8 cellular contexts compared by ENCODE assay signal in genomic region chr6:34236423-34237315, GRCh38. TPM values are rescaled to one million over a fixed set of nuclear protein-coding genes. Genes with fewer than 3 reads are reported as not detected.
A peak's percentile ranks its signal among the peaks of the same experiment; 100 is the strongest.
DNase-seq lines count a peak whose midpoint lies in the region; ATAC-seq and TF ChIP-seq lines count a peak whose summit lies in the region.

Gene HMGA1, plus strand, starts transcription at chr6:34236873. Its CDS starts 3,908 bp downstream, at chr6:34240781.

- peak within 1 kb of the TSS; percentile 87 for H3K4ac ChIP-seq in trophoblast cell (ENCODE audit: low read depth, low read length)

- H3K4me2 ChIP-seq in trophoblast cell (ENCODE audit: low read length): peak within 1 kb of the TSS; percentile 88

- intact Hi-C loops in Right ventricle myocardium superior (cut with DNase I): no loop called here

- H4K8ac ChIP-seq in trophoblast cell (ENCODE audit: low read depth, low read length): peak within 1 kb of the TSS; percentile 85

- H3K4me1 Mint-ChIP-seq in activated naive CD8-positive, alpha-beta T cell treated with anti-CD3 and anti-CD28 coated beads, Interleukin-2, amount 10 ng/mL, durations not matched to agents 7 days and 5 days: peaks cover 31% of the 10 kb centered on the region

- peak within 1 kb of the TSS; percentile 88 for H3K14ac ChIP-seq in trophoblast cell (ENCODE audit: low read length)

- TF ChIP-seq POLR2A in tibial nerve (IDR thresholded peaks at IDR 0.05): peak; percentile 85 to 89

- H2AK5ac ChIP-seq in trophoblast cell (ENCODE audit: low read length): peak within 1 kb of the TSS; percentile 52

- H2BK5ac ChIP-seq in trophoblast cell (ENCODE audit: low read depth, low read length, poor library complexity): peak within 1 kb of the TSS; percentile 80

- TF ChIP-seq CTCF in GM10248 (IDR thresholded peaks at IDR 0.05; ENCODE audit: control extremely low read depth, extremely low read depth, low read depth, missing control alignments) (no peak), tibial nerve (IDR thresholded peaks at IDR 0.05) (peak in 1 of 5 experiments; percentile 15)

- H3K18ac ChIP-seq in trophoblast cell (ENCODE audit: low read length): peak within 1 kb of the TSS; percentile 89

- H3K9ac ChIP-seq in trophoblast cell (ENCODE audit: low read length): peak within 1 kb of the TSS; percentile 73

- H3K79me1 ChIP-seq in trophoblast cell (ENCODE audit: low read length): peaks cover 33% of the 10 kb centered on the region

- peak within 1 kb of the TSS; percentile 68 for H4K12ac ChIP-seq in trophoblast cell (ENCODE audit: low read depth, low read length)

- H3K23ac ChIP-seq in trophoblast cell (ENCODE audit: low read length): no peak within 1 kb of the TSS

- H2BK12ac ChIP-seq in trophoblast cell (ENCODE audit: low read length): peak within 1 kb of the TSS; percentile 1

- CTCF ChIA-PET in GM10248 (lab: Yijun Ruan, JAX): interaction anchor here (1.1 to 1.7 kb wide), 5 partner anchors 11 to 132 kb away, joined by 3 to 7 read pairs (median 4); no protein-coding TSS in a partner anchor

- H2BK120ac ChIP-seq in trophoblast cell (ENCODE audit: insufficient read depth, low read length, poor library complexity): peak within 1 kb of the TSS; percentile 81

- H3K27ac ChIP-seq in trophoblast cell (ENCODE audit: low read depth, low read length) (peak within 1 kb of the TSS; percentile 97), tibial nerve (peak within 1 kb of the TSS; percentile 80 to 93 (median 86))

- H2AFZ ChIP-seq in trophoblast cell (ENCODE audit: insufficient read depth, low read length, poor library complexity): peak within 1 kb of the TSS; percentile 32

- DNase-seq in GM10248 (ENCODE audit: extremely low spot score): peak; percentile 95
- DNase-seq in NCI-H1105 treated with DMSO at 0.1 percent for 48 hours (lab: John Stamatoyannopoulos, UW): peak; percentile 92
- DNase-seq in SW 1271 (lab: John Stamatoyannopoulos, UW): peak; percentile 79 to 89
- peak; percentile 90 for DNase-seq in activated naive CD8-positive, alpha-beta T cell treated with anti-CD3 and anti-CD28 coated beads, Interleukin-2, amount 10 ng/mL, durations not matched to agents 7 days and 5 days
- DNase-seq in Right ventricle myocardium superior: peak; percentile 93
- DNase-seq in trophoblast cell: peak; percentile 88 to 90
- DNase-seq in tibial nerve (ENCODE audit: low spot score in 2 of 2): peak; percentile 70 to 72

- H3K27me3 Mint-ChIP-seq in activated naive CD8-positive, alpha-beta T cell treated with anti-CD3 and anti-CD28 coated beads, Interleukin-2, amount 10 ng/mL, durations not matched to agents 7 days and 5 days: no peaks in the 10 kb centered on the region

- peak within 1 kb of the TSS; percentile 85 for H3K4me3 ChIP-seq in trophoblast cell (ENCODE audit: low read depth, low read length)
- peak within 1 kb of the TSS; percentile 55 to 78 (median 66) for H3K4me3 ChIP-seq in tibial nerve

- TF ChIP-seq EP300 in tibial nerve (IDR thresholded peaks at IDR 0.05): peak; percentile 17 to 83

- H3K27me3 ChIP-seq in trophoblast cell (ENCODE audit: insufficient read depth, low read length) (no peaks in the 10 kb centered on the region), tibial nerve (no peaks in the 10 kb centered on the region)

- peak within 1 kb of the TSS; percentile 93 for H3K4me3 Mint-ChIP-seq in activated naive CD8-positive, alpha-beta T cell treated with anti-CD3 and anti-CD28 coated beads, Interleukin-2, amount 10 ng/mL, durations not matched to agents 7 days and 5 days

- ATAC-seq in HG02610 (IDR thresholded peaks at IDR 0.05; ENCODE audit: unreplicated experiment) (peak; percentile 64), Right ventricle myocardium superior (ENCODE audit: poor library complexity) (peak; percentile 95)
- ATAC-seq in activated naive CD8-positive, alpha-beta T cell treated with anti-CD3 and anti-CD28 coated beads, Interleukin-2, amount 10 ng/mL, durations not matched to agents 7 days and 5 days (ENCODE audit: low read depth): peak; percentile 59

- no CpG with 5 or more reads among the region's 93 CpGs for WGBS in trophoblast cell (ENCODE audit: extremely low coverage, insufficient coverage, insufficient read length)
- 2 to 4% methylated on average over 61 to 76 of the region's 93 CpGs for WGBS in tibial nerve, 2 donors

- peaks cover 21% of the 10 kb centered on the region for H3K79me2 ChIP-seq in trophoblast cell (ENCODE audit: control insufficient read depth, insufficient read depth, low read length, poor library complexity)

- peaks cover 14 to 17% of the 10 kb centered on the region in 2 experiments for H3K36me3 ChIP-seq in trophoblast cell (ENCODE audit: control insufficient read depth in 1 of 2, insufficient read depth in 2 of 2, low read length in 2 of 2)
- peaks cover 0 to 12% (median 0%) of the 10 kb centered on the region in 3 donors for H3K36me3 ChIP-seq in tibial nerve

- peaks cover 2% of the 10 kb centered on the region for H3K9me3 ChIP-seq in trophoblast cell (ENCODE audit: insufficient read depth, low read depth, low read length)
- no peaks in the 10 kb centered on the region for H3K9me3 ChIP-seq in tibial nerve

- peaks cover 8% of the 10 kb centered on the region for H3K36me3 Mint-ChIP-seq in activated naive CD8-positive, alpha-beta T cell treated with anti-CD3 and anti-CD28 coated beads, Interleukin-2, amount 10 ng/mL, durations not matched to agents 7 days and 5 days

- H3K9me3 Mint-ChIP-seq in activated naive CD8-positive, alpha-beta T cell treated with anti-CD3 and anti-CD28 coated beads, Interleukin-2, amount 10 ng/mL, durations not matched to agents 7 days and 5 days: no peaks in the 10 kb centered on the region

- peak within 1 kb of the TSS; percentile 98 for H3K27ac Mint-ChIP-seq in activated naive CD8-positive, alpha-beta T cell treated with anti-CD3 and anti-CD28 coated beads, Interleukin-2, amount 10 ng/mL, durations not matched to agents 7 days and 5 days

- peak within 1 kb of the TSS; percentile 91 for H4K91ac ChIP-seq in trophoblast cell (ENCODE audit: low read depth, low read length)

- H3K4me1 ChIP-seq in trophoblast cell (ENCODE audit: control insufficient read depth in 1 of 2, insufficient read depth in 2 of 2, low read length in 2 of 2): peaks cover 11 to 24% of the 10 kb centered on the region in 2 experiments
- peaks cover 0 to 44% (median 13%) of the 10 kb centered on the region in 4 donors for H3K4me1 ChIP-seq in tibial nerve

- POLR2A ChIA-PET in GM10248 (lab: Yijun Ruan, JAX): interaction anchor here (0.5 to 1.8 kb wide), 22 partner anchors 8 to 874 kb away, joined by 3 to 28 read pairs (median 4); partner anchors contain the start of gene SMIM29
- POLR2A ChIA-PET in activated naive CD8-positive, alpha-beta T cell treated with anti-CD3 and anti-CD28 coated beads, Interleukin-2, amount 10 ng/mL, durations not matched to agents 7 days and 5 days (lab: Charles Lee): interaction anchor here (0.6 to 2.2 kb wide), 24 partner anchors 10 to 1265 kb away, joined by 3 to 72 read pairs (median 5); partner anchors contain the start of genes ILRUN, NUDT3, RPS10 and SMIM29

RNA-seq across cellular contexts. Expression of gene HMGA1, which starts in this region (rescaled TPM):
- 100 to 1,000 TPM; 233 to 247 TPM for total RNA-seq in activated naive CD8-positive, alpha-beta T cell treated with anti-CD3 and anti-CD28 coated beads, Interleukin-2, amount 10 ng/mL, durations not matched to agents 7 days and 5 days
- total RNA-seq in Right ventricle myocardium superior (45.7 TPM), tibial nerve (10 to 100 TPM in 1 of 4 donors, 1 to 10 TPM in 3; 6.5 to 32.7 (median 7.8) TPM)
- 615 and 629 TPM in 2 replicates for polyA plus RNA-seq in trophoblast cell (2013)

Comparison
In these comparisons a context has a peak if more than half of its experiments do, and no peak if none do; other contexts are left out.
1. Peak in every context shown above with its lines: DNase-seq, ATAC-seq, H3K4me3 ChIP-seq and H3K27ac ChIP-seq.